Comparison of ENCODE assay signal across 8 cellular contexts in genomic region chr4:185183622-185184281, GRCh38. TPM values are rescaled to one million over a fixed set of nuclear protein-coding genes. Genes with fewer than 3 reads are reported as not detected.
A peak's percentile ranks its signal among the peaks of the same experiment; 100 is the strongest.
DNase-seq lines count a peak whose midpoint lies in the region; ATAC-seq and TF ChIP-seq lines count a peak whose summit lies in the region.

No MANE protein-coding gene starts in this region.

- no peak overlapping the region for H3K4me2 ChIP-seq in DND-41 (ENCODE audit: insufficient read depth, low read length)
- H3K4me2 ChIP-seq in mammary epithelial cell (ENCODE audit: insufficient read depth, low read depth, low read length): no peak overlapping the region

- CTCF ChIA-PET in mammary epithelial cell (lab: Charles Lee; ENCODE audit: low non-redundant PET): interaction anchor here (0.5 to 0.9 kb wide), 4 partner anchors 14 to 410 kb away, joined by 3 to 13 read pairs (median 4); no protein-coding TSS in a partner anchor

- DNase-seq in DND-41 (peak; percentile 75), NCI-H2196 (lab: John Stamatoyannopoulos, UW; ENCODE audit: unreplicated experiment) (peak; percentile 76), WERI-Rb-1 (peak; percentile 81), mammary epithelial cell (peak; percentile 66), islet precursor cell (peak; percentile 68)
- DNase-seq in stimulated activated CD4-positive, alpha-beta T cell treated with anti-CD3 and anti-CD28 coated beads, Interleukin-1b, Interleukin-23, amount 100 ng/mL, for 1 hour (ENCODE audit: low read depth in 2 of 2): peak; percentile 47 to 53

- H3K9me3 ChIP-seq in DND-41 (ENCODE audit: insufficient read depth, low read length, severe bottlenecking) (no peaks in the 10 kb centered on the region), WERI-Rb-1 (ENCODE audit: severe bottlenecking) (no peaks in the 10 kb centered on the region), mammary epithelial cell (replicated peaks; ENCODE audit: insufficient read depth, low read length) (no peaks in the 10 kb centered on the region)

- TF ChIP-seq CTCF in DND-41 (IDR thresholded peaks at IDR 0.05; ENCODE audit: borderline replicate concordance, extremely low read depth, low read length, poor library complexity, severe bottlenecking): peak; percentile 79
- TF ChIP-seq CTCF in WERI-Rb-1 (IDR thresholded peaks at IDR 0.05; ENCODE audit: low read depth, low read length): peak; percentile 67
- TF ChIP-seq CTCF in mammary epithelial cell (conservative IDR thresholded peaks at IDR 0.05 in 1 of 2, IDR thresholded peaks at IDR 0.05 in 1 of 2; ENCODE audit: extremely low read depth in 1 of 2, insufficient read depth in 1 of 2, low read depth in 1 of 2, low read length in 2 of 2): peak; percentile 80 to 85

- no peak overlapping the region for H2AFZ ChIP-seq in DND-41 (ENCODE audit: low read depth, low read length)
- H2AFZ ChIP-seq in mammary epithelial cell (ENCODE audit: low read depth, low read length): no peak overlapping the region

- peaks cover 24% of the 10 kb centered on the region for H3K79me2 ChIP-seq in DND-41 (ENCODE audit: insufficient read depth, low read length)
- H3K79me2 ChIP-seq in mammary epithelial cell (ENCODE audit: insufficient read depth, low read length): peaks cover 60% of the 10 kb centered on the region

- peak; percentile 86 for ATAC-seq in DND-41 (ENCODE audit: insufficient read depth, low read depth)
- peak; percentile 53 for ATAC-seq in HG02885 (IDR thresholded peaks at IDR 0.05; ENCODE audit: poor library complexity, unreplicated experiment)
- ATAC-seq in GM18520 (IDR thresholded peaks at IDR 0.05; ENCODE audit: unreplicated experiment): no peak

- H3K27me3 ChIP-seq in DND-41 (ENCODE audit: insufficient read depth, low read length, poor library complexity) (no peaks in the 10 kb centered on the region), WERI-Rb-1 (ENCODE audit: insufficient read depth, low read depth, severe bottlenecking) (no peaks in the 10 kb centered on the region), mammary epithelial cell (ENCODE audit: insufficient read depth, low read length) (no peaks in the 10 kb centered on the region)

- intact Hi-C loops in mammary epithelial cell (cut with micrococcal nuclease): loop anchor here (1.0 to 5.0 kb wide), 4 partner anchors 41 to 178 kb away; partner anchors contain the start of gene SLC25A4

- H3K9ac ChIP-seq in DND-41 (ENCODE audit: low read depth, low read length) (no peak overlapping the region), mammary epithelial cell (ENCODE audit: insufficient read depth, low read length) (no peak overlapping the region)

- BruUV-seq in mammary epithelial cell (replicated peaks; lab: Mats Ljungman, UMichigan): no TSS peak

- H3K4me3 ChIP-seq in DND-41 (ENCODE audit: low read depth in 1 of 2, low read length in 2 of 2) (no peak overlapping the region), WERI-Rb-1 (ENCODE audit: low read depth, low read length) (no peak overlapping the region), mammary epithelial cell (replicated peaks in 1 of 3; ENCODE audit: insufficient read depth in 1 of 3, low read depth in 2 of 3, low read length in 3 of 3) (no peak overlapping the region)

- H4K20me1 ChIP-seq in DND-41 (ENCODE audit: insufficient read depth, low read length) (peaks cover 34% of the 10 kb centered on the region), mammary epithelial cell (ENCODE audit: insufficient read depth, low read length) (no peaks in the 10 kb centered on the region)

- H3K36me3 ChIP-seq in DND-41 (ENCODE audit: insufficient read depth, low read length) (peaks cover 18% of the 10 kb centered on the region), WERI-Rb-1 (peaks cover 9% of the 10 kb centered on the region), mammary epithelial cell (ENCODE audit: insufficient read depth, low read length) (no peaks in the 10 kb centered on the region)

- 25% methylated on average over 6 of the region's 6 CpGs for WGBS in mammary epithelial cell (ENCODE audit: low coverage, missing lambda C conversion rate)

- in situ Hi-C loops in mammary epithelial cell (cut with MboI; ENCODE audit: low sequenced_read_pairs in 2 of 2): no loop called here

- H3K27ac ChIP-seq in DND-41 (ENCODE audit: low read length) (no peak overlapping the region), WERI-Rb-1 (no peak overlapping the region; the same call in 1 of the 2 replicates), mammary epithelial cell (ENCODE audit: insufficient read depth, low read depth, low read length) (no peak overlapping the region)

- dilution Hi-C loops in mammary epithelial cell (cut with HindIII; ENCODE audit: low sequenced_read_pairs): no loop called here

- no peaks in the 10 kb centered on the region for H3K4me1 ChIP-seq in DND-41 (ENCODE audit: insufficient read depth, low read length)
- no peaks in the 10 kb centered on the region for H3K4me1 ChIP-seq in mammary epithelial cell (ENCODE audit: insufficient read depth, low read length)

RNA-seq across cellular contexts. Expression of gene CFAP97, which starts 20.0 kb away (rescaled TPM):
- total RNA-seq in mammary epithelial cell: 10 to 100 TPM; 39.7 to 45.2 TPM
- 15.8 TPM for polyA plus RNA-seq in mammary epithelial cell
- 14.0 TPM for polyA minus RNA-seq in mammary epithelial cell

RNA-seq across cellular contexts. Expression of gene SNX25, which starts 25.6 kb away (rescaled TPM):
- 10 to 100 TPM; 15.3 to 24.0 TPM for total RNA-seq in mammary epithelial cell
- 5.8 TPM for polyA plus RNA-seq in mammary epithelial cell
- 90.1 TPM for polyA minus RNA-seq in mammary epithelial cell

RNA-seq across cellular contexts. Expression of gene SLC25A4, which starts 40.7 kb away (rescaled TPM):
- total RNA-seq in mammary epithelial cell: 10 to 100 TPM; 12.3 to 15.8 TPM
- polyA plus RNA-seq in mammary epithelial cell: 12.1 TPM
- 7.8 TPM for polyA minus RNA-seq in mammary epithelial cell
